Comparison of ENCODE assay signal across 8 cellular contexts in the genomic region with DNA sequence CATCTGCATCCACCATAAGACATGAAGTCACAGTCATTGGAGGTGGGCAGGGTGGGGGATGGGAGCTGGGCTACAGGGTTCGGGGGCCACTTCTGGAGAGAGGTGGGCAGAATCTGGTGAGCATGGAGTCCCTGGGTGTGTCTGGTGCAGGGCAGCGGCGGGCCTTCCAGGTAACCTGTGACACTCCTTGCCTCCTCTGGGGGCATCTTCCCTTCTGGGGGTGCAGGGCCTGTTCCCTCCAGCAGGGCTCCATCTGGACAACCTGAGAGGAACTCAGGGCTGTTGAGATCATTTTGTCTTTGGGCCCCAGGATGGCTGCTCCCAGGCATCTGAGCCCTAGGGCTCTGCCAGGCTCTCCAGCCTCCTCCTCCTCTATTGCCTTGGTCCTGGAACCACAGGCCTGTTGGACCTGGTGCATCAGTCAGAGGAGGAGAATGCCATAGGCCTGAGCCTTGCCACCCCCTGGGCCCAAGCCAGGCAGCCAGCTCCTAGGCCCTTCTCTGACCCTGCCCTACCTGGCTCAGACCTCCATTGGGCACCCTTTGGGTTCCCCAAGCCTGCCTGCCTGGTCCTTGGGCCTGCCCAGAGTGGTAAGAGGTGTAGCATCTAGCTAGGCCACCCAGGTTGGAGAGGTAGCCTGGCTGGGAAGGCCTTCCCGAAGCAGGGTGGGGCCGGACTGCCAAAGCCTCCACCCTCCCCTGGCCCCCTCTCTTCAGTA. TPM values are rescaled to one million over a fixed set of nuclear protein-coding genes. Genes with fewer than 3 reads are reported as not detected.
A peak's percentile ranks its signal among the peaks of the same experiment; 100 is the strongest.
DNase-seq lines count a peak whose midpoint lies in the region; ATAC-seq, FAIRE-seq and TF ChIP-seq lines count a peak whose summit lies in the region.

No MANE protein-coding gene starts in this region.

- peak; percentile 41 for TF ChIP-seq CTCF in AG09309 (IDR thresholded peaks at IDR 0.05; ENCODE audit: control insufficient read depth, insufficient read depth, low read depth, low read length, missing control alignments)

- ATAC-seq in memory B cell (ENCODE audit: low read depth), result peak; percentile 65
- no peak for ATAC-seq in GM21786 (IDR thresholded peaks at IDR 0.05; ENCODE audit: unreplicated experiment)

- H3K4me1 ChIP-seq in adipocyte (ENCODE audit: control insufficient read depth, insufficient read depth, low read length), result peaks cover 34% of the 10 kb centered on the region

- peaks cover 50% of the 10 kb centered on the region for H3K36me3 ChIP-seq in adipocyte (ENCODE audit: control insufficient read depth, insufficient read depth, low read length, severe bottlenecking)

- peak overlapping the region; percentile 78 for H3K9ac ChIP-seq in adipocyte (ENCODE audit: low read length)

- H3K27me3 ChIP-seq in adipocyte (replicated peaks; ENCODE audit: control insufficient read depth, insufficient read depth, low read length), result no peaks in the 10 kb centered on the region

- H3K9me3 ChIP-seq in adipocyte (ENCODE audit: control insufficient read depth, low read length), result no peaks in the 10 kb centered on the region

- no peak overlapping the region for H3K27ac Mint-ChIP-seq in memory B cell

- H3K27me3 Mint-ChIP-seq in memory B cell, result peaks cover 3% of the 10 kb centered on the region

- DNase-seq in AG09309 (ENCODE audit: low read depth) (no peak), GM19239 (ENCODE audit: insufficient read length, low spot score) (peak; percentile 67), adipocyte (ENCODE audit: low read depth) (no peak), memory B cell (ENCODE audit: low spot score in 2 of 2) (no peak), frontal cortex (ENCODE audit: low spot score in 2 of 2) (no peak)
- no peak for DNase-seq in activated effector memory CD4-positive, alpha-beta T cell treated with Interleukin-2 at 50 U/mL for 16 hours
- no peak for DNase-seq in activated CD8-positive, alpha-beta memory T cell treated with anti-CD3 and anti-CD28 coated beads, Interleukin-2, amount 50 U/mL, for 4 hours

- H3K36me3 Mint-ChIP-seq in memory B cell, result no peaks in the 10 kb centered on the region

- H3K4me1 Mint-ChIP-seq in memory B cell, result peaks cover 7% of the 10 kb centered on the region

- H3K4me3 ChIP-seq in AG09309 (ENCODE audit: control insufficient read depth, low read depth, low read length) (no peak overlapping the region), adipocyte (ENCODE audit: low read length) (no peak overlapping the region)

- no peak overlapping the region for H3K4me3 Mint-ChIP-seq in memory B cell

- FAIRE-seq in GM19239 (lab: Jason Lieb, UNC), result no peak
- FAIRE-seq in frontal cortex (lab: Jason Lieb, UNC), result no peak

- H3K9me3 Mint-ChIP-seq in memory B cell, result no peaks in the 10 kb centered on the region

RNA-seq across cellular contexts. Expression of gene LYL1, which starts 13.4 kb away (rescaled TPM):
- total RNA-seq in frontal cortex, result 2.9 TPM

RNA-seq across cellular contexts. Expression of gene TRMT1, which starts 27.2 kb away (rescaled TPM):
- 17.9 TPM for total RNA-seq in frontal cortex

RNA-seq across cellular contexts. Expression of gene NACC1, which starts 28.8 kb away (rescaled TPM):
- total RNA-seq in frontal cortex, result 16.3 TPM
